1 cellular context compared by ENCODE assay signal in the genomic region with DNA sequence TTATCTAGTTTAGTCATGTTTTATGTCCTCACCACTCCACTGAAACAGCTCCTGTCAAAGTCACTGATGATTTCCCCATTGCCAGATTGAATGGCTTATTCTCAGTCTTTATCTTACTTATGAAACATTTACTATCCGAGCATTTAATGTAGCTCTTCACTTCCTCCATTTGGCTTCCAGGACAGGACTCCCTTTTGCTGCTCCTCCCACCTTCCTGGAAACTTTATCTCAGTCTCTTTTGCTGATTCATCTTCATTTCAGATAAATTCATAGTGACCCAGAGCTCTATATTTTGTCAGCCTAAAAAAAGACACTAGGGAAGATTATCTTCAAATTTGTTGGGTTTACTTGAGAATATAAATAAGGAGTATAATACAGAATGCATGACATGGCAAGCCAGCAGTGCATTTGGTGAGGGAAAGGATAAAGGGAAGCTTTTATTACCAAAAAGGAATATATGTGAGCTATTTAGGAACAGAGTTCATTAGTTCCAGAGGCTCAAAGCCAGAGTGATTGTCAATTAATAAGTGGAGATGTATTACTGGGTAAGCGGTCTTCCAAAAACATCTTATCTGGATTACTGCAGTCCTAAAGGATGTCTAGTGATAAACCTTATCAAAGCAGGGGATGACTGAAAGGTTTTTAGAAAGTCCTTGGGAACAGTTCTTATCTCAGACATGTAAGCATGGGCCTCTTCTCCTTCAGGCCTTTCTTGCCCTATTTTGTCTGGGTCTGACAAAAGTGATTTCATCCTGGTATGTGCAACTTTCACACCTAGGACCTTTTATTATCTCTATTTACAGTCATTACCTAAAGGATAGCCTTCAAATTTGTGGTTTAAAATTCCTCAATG.
TF ChIP-seq lines count a peak whose summit lies in the region.

No MANE protein-coding gene starts in this region.

TF ChIP-seq in K562, 482 proteins besides CTCF, POLR2A, EP300 and RAD21 (continued from another document and continues in another):
- TF ChIP-seq JUN (IDR thresholded peaks at IDR 0.05; ENCODE audit: borderline replicate concordance, low read depth, low read length) (no peak), JUN (CRISPR knock-in tag; IDR thresholded peaks at IDR 0.05; ENCODE audit: borderline replicate concordance) (no peak), NBN (IDR thresholded peaks at IDR 0.05; ENCODE audit: low read depth) (no peak), NFE2 (IDR thresholded peaks at IDR 0.05; ENCODE audit: low read depth) (peak; percentile 98), MEIS2 (IDR thresholded peaks at IDR 0.05; ENCODE audit: partially characterized antibody) (peak; percentile 89), HCFC1 (IDR thresholded peaks at IDR 0.05; ENCODE audit: low read depth, low read length) (no peak), BACH1 (tag; IDR thresholded peaks at IDR 0.05) (peak; percentile 66; the same call in 1 of the 2 replicates), MAFG (tag; conservative IDR thresholded peaks at IDR 0.05) (peak; percentile 94), PRMT5 (CRISPR knock-in tag; IDR thresholded peaks at IDR 0.05) (no peak), CEBPG (CRISPR knock-in tag; IDR thresholded peaks at IDR 0.05) (no peak), CEBPG (tag; conservative IDR thresholded peaks at IDR 0.05 in 1 of 2, IDR thresholded peaks at IDR 0.05 in 1 of 2) (no peak), ZNF316 (IDR thresholded peaks at IDR 0.05) (peak; percentile 97), HDGF (IDR thresholded peaks at IDR 0.05) (no peak), TCF7L2 (IDR thresholded peaks at IDR 0.05; ENCODE audit: low read depth, low read length) (no peak), SMAD1 (IDR thresholded peaks at IDR 0.05; ENCODE audit: low read depth, low read length, partially characterized antibody) (no peak), CC2D1A (IDR thresholded peaks at IDR 0.05) (no peak), ZNF146 (CRISPR knock-in tag; IDR thresholded peaks at IDR 0.05; ENCODE audit: unreplicated experiment) (no peak), NCOA1 (IDR thresholded peaks at IDR 0.05; ENCODE audit: low read depth) (no peak), BRCA1 (IDR thresholded peaks at IDR 0.05) (no peak), BRCA1 (CRISPR knock-in tag; IDR thresholded peaks at IDR 0.05) (no peak), YBX1 (IDR thresholded peaks at IDR 0.05) (no peak), MCM2 (IDR thresholded peaks at IDR 0.05; ENCODE audit: low read depth) (no peak), XRCC3 (IDR thresholded peaks at IDR 0.05) (no peak), HSF4 (CRISPR knock-in tag; IDR thresholded peaks at IDR 0.05; ENCODE audit: borderline replicate concordance) (0 out of 2 replicates have a peak, but pooled peaks have one; percentile 31), PPARD (CRISPR knock-in tag; IDR thresholded peaks at IDR 0.05) (no peak), ZEB2 (IDR thresholded peaks at IDR 0.05) (no peak; the same call in 1 of the 2 replicates), ATF1 (CRISPR knock-in tag; IDR thresholded peaks at IDR 0.05) (no peak), ATF1 (tag; IDR thresholded peaks at IDR 0.05) (no peak), POLR2AphosphoS2 (IDR thresholded peaks at IDR 0.05; ENCODE audit: low read length) (no peak), KLF13 (tag; IDR thresholded peaks at IDR 0.05; ENCODE audit: borderline replicate concordance, low read depth) (no peak), CCNT2 (IDR thresholded peaks at IDR 0.05; ENCODE audit: borderline replicate concordance, extremely low read depth, insufficient read length, low read depth, low read length) (peak; percentile 52), U2AF1 (optimal IDR thresholded peaks at IDR 0.05; ENCODE audit: low read depth, low read length) (no peak), ARHGAP35 (IDR thresholded peaks at IDR 0.05; ENCODE audit: partially characterized antibody) (no peak), CBX8 (IDR thresholded peaks at IDR 0.05; ENCODE audit: borderline replicate concordance, extremely low read depth, low read depth, low read length, poor library complexity, severe bottlenecking) (no peak)
- TF ChIP-seq, protein P1, sequence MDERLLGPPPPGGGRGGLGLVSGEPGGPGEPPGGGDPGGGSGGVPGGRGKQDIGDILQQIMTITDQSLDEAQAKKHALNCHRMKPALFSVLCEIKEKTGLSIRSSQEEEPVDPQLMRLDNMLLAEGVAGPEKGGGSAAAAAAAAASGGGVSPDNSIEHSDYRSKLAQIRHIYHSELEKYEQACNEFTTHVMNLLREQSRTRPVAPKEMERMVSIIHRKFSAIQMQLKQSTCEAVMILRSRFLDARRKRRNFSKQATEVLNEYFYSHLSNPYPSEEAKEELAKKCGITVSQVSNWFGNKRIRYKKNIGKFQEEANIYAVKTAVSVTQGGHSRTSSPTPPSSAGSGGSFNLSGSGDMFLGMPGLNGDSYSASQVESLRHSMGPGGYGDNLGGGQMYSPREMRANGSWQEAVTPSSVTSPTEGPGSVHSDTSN (CRISPR knock-in tag; IDR thresholded peaks at IDR 0.05; ENCODE audit: low read depth), result no peak
- TF ChIP-seq, protein P1 (tag; conservative IDR thresholded peaks at IDR 0.05; ENCODE audit: low read depth), result peak; percentile 69
- TF ChIP-seq, protein P2, sequence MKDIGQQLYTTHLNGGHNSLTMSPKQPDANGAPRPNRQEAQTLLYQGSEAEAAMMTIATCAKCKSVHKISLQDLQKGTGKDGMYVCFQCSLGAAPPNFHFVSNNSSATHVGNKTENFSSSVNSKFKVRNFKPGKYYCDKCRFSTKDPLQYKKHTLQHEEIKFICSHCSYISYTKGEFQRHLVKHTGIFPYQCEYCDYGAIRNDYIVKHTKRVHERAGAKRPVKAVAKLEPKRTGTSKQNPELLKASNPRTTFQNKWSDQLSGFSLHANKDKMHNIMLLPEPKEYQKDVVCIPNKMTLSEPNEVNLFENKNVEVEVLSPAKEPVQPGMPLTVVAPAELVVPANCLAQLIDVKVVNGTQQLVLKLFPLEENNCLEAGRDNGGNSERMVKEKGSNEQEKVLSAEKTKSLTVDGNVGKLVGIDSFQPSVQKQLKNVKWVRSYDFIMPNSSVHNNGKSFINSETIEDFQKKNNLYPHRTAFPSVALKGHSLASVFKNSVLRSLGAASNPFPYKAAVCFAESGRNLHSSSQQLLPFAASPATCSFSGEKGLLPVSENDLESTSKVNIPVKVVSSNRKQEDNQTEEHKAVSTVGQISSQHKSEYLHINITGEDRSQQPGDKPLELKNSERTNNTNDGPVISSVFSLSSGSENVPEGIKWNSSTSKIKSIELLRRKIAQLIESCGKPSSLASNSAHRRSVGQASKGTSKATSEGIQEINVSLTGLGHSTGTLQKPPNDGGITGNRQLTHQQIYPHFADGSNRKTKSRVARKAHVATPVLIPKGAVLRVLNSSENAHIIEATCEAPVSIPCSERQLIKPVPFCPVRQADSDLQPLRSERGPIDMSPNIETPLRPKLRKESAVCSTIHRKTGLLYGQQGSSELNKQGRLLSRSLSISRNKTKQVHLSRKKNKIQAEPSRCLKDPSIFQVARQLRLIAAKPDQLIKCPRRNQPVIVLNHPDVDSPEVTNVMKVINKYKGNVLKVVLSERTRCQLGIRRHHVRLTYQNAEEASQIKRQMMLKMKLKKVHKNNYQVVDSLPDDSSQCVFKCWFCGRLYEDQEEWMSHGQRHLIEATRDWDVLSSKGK (CRISPR knock-in tag; IDR thresholded peaks at IDR 0.05), result no peak
- TF ChIP-seq, protein P3, sequence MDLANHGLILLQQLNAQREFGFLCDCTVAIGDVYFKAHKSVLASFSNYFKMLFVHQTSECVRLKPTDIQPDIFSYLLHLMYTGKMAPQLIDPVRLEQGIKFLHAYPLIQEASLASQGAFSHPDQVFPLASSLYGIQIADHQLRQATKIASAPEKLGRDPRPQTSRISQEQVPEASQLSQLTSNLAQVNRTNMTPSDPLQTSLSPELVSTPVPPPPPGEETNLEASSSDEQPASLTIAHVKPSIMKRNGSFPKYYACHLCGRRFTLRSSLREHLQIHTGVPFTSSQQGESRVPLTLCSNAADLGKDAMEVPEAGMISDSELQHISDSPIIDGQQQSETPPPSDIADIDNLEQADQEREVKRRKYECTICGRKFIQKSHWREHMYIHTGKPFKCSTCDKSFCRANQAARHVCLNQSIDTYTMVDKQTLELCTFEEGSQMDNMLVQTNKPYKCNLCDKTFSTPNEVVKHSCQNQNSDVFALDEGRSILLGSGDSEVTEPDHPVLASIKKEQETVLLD (IDR thresholded peaks at IDR 0.05), result no peak
- TF ChIP-seq, protein P4, sequence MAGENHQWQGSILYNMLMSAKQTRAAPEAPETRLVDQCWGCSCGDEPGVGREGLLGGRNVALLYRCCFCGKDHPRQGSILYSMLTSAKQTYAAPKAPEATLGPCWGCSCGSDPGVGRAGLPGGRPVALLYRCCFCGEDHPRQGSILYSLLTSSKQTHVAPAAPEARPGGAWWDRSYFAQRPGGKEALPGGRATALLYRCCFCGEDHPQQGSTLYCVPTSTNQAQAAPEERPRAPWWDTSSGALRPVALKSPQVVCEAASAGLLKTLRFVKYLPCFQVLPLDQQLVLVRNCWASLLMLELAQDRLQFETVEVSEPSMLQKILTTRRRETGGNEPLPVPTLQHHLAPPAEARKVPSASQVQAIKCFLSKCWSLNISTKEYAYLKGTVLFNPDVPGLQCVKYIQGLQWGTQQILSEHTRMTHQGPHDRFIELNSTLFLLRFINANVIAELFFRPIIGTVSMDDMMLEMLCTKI (IDR thresholded peaks at IDR 0.05; ENCODE audit: partially characterized antibody), result no peak
- TF ChIP-seq, protein P5, sequence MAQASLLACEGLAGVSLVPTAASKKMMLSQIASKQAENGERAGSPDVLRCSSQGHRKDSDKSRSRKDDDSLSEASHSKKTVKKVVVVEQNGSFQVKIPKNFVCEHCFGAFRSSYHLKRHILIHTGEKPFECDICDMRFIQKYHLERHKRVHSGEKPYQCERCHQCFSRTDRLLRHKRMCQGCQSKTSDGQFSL (CRISPR knock-in tag; IDR thresholded peaks at IDR 0.05), result no peak
- TF ChIP-seq, protein P5 (tag; IDR thresholded peaks at IDR 0.05), result no peak
- TF ChIP-seq, protein P6, sequence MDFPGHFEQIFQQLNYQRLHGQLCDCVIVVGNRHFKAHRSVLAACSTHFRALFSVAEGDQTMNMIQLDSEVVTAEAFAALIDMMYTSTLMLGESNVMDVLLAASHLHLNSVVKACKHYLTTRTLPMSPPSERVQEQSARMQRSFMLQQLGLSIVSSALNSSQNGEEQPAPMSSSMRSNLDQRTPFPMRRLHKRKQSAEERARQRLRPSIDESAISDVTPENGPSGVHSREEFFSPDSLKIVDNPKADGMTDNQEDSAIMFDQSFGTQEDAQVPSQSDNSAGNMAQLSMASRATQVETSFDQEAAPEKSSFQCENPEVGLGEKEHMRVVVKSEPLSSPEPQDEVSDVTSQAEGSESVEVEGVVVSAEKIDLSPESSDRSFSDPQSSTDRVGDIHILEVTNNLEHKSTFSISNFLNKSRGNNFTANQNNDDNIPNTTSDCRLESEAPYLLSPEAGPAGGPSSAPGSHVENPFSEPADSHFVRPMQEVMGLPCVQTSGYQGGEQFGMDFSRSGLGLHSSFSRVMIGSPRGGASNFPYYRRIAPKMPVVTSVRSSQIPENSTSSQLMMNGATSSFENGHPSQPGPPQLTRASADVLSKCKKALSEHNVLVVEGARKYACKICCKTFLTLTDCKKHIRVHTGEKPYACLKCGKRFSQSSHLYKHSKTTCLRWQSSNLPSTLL (IDR thresholded peaks at IDR 0.05), result no peak
- TF ChIP-seq, protein P7, sequence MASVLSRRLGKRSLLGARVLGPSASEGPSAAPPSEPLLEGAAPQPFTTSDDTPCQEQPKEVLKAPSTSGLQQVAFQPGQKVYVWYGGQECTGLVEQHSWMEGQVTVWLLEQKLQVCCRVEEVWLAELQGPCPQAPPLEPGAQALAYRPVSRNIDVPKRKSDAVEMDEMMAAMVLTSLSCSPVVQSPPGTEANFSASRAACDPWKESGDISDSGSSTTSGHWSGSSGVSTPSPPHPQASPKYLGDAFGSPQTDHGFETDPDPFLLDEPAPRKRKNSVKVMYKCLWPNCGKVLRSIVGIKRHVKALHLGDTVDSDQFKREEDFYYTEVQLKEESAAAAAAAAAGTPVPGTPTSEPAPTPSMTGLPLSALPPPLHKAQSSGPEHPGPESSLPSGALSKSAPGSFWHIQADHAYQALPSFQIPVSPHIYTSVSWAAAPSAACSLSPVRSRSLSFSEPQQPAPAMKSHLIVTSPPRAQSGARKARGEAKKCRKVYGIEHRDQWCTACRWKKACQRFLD (CRISPR knock-in tag; IDR thresholded peaks at IDR 0.05), result no peak
- TF ChIP-seq, protein P8, sequence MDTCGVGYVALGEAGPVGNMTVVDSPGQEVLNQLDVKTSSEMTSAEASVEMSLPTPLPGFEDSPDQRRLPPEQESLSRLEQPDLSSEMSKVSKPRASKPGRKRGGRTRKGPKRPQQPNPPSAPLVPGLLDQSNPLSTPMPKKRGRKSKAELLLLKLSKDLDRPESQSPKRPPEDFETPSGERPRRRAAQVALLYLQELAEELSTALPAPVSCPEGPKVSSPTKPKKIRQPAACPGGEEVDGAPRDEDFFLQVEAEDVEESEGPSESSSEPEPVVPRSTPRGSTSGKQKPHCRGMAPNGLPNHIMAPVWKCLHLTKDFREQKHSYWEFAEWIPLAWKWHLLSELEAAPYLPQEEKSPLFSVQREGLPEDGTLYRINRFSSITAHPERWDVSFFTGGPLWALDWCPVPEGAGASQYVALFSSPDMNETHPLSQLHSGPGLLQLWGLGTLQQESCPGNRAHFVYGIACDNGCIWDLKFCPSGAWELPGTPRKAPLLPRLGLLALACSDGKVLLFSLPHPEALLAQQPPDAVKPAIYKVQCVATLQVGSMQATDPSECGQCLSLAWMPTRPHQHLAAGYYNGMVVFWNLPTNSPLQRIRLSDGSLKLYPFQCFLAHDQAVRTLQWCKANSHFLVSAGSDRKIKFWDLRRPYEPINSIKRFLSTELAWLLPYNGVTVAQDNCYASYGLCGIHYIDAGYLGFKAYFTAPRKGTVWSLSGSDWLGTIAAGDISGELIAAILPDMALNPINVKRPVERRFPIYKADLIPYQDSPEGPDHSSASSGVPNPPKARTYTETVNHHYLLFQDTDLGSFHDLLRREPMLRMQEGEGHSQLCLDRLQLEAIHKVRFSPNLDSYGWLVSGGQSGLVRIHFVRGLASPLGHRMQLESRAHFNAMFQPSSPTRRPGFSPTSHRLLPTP (IDR thresholded peaks at IDR 0.05; ENCODE audit: borderline replicate concordance, extremely low read depth, insufficient read length), result no peak
- TF ChIP-seq, protein P9, sequence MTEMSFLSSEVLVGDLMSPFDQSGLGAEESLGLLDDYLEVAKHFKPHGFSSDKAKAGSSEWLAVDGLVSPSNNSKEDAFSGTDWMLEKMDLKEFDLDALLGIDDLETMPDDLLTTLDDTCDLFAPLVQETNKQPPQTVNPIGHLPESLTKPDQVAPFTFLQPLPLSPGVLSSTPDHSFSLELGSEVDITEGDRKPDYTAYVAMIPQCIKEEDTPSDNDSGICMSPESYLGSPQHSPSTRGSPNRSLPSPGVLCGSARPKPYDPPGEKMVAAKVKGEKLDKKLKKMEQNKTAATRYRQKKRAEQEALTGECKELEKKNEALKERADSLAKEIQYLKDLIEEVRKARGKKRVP (CRISPR knock-in tag; IDR thresholded peaks at IDR 0.05), result no peak
- TF ChIP-seq, protein P10, sequence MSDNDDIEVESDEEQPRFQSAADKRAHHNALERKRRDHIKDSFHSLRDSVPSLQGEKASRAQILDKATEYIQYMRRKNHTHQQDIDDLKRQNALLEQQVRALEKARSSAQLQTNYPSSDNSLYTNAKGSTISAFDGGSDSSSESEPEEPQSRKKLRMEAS (CRISPR knock-in tag; IDR thresholded peaks at IDR 0.05), result no peak
